23 cellular contexts compared by ENCODE assay signal in the genomic region with DNA sequence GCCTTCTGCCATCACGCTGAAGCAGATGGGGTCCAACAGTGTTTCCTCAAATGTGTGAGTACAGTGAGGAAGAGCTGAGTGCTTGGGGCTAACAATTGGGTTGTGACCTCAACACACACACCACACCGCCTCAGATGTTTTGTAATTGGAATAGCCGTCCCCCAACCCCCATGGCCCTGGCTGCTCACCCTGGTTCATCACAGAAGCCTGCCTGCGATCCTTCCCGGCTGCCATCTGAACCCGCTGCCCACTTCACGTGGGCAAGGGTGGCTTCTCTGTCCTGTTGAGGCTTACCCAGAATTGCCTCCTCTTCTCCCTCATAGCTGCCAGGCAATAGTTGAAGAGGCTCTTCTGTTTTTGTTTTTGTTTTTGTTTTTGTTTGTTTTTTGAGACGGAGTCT.
"Had no signal": no experiment of that assay in that cellular context is flagged by ENCODE, and none has a peak within 500 bp of the region (broad histone marks: within the 10 kb centered on the region; RNA-seq: fewer than 3 reads in every experiment).

No MANE protein-coding gene starts in this region.

- H3K27me3 Mint-ChIP-seq: stimulated activated memory B cell treated with anti-CD40 and anti-IgM and Interleukin-4, amounts not matched to agents 10 μg/mL and 1 μg/mL and 100 μg/mL, for 72 hours; type B pancreatic cell had no signal

- DNase-seq: effector CD8-positive, alpha-beta T cell; endodermal cell; foreskin keratinocyte; heart left ventricle; left cardiac atrium; left lung; mammary epithelial cell; mesendoderm; natural killer cell; sigmoid colon; stimulated activated CD4-positive, alpha-beta T cell treated with anti-CD3 and anti-CD28 coated beads, Interleukin-4, amount 100 ng/mL, for 4 hours; stimulated activated naive CD8-positive, alpha-beta T cell treated with anti-CD3 and anti-CD28 coated beads, Interleukin-15, Interleukin-2, amounts not matched to agents 100 U/mL and 50 U/mL, for 24 hours; substantia nigra; testis; tibial artery had no signal

- H3K4me3 ChIP-seq: esophagus muscularis mucosa, gastroesophageal sphincter, heart left ventricle, hepatocyte, left lung, prostate gland, right atrium auricular region, sigmoid colon, testis, tibial artery had no signal

- H3K27me3 ChIP-seq: esophagus muscularis mucosa, foreskin keratinocyte, gastroesophageal sphincter, heart left ventricle, hepatocyte, left lung, right atrium auricular region, sigmoid colon, testis, tibial artery had no signal

- H3K9me3 Mint-ChIP-seq: dendritic cell treated with granulocyte-macrophage colony-stimulating factor and Interleukin-4, amounts not matched to agents 40 ng/mL and 50 ng/mL, for 4 days; endodermal cell; natural killer cell; stimulated activated memory B cell treated with anti-CD40 and anti-IgM and Interleukin-4, amounts not matched to agents 10 μg/mL and 1 μg/mL and 100 μg/mL, for 72 hours; type B pancreatic cell had no signal

- ATAC-seq: foreskin keratinocyte; gastroesophageal sphincter; heart left ventricle; left cardiac atrium; left lung; natural killer cell; stimulated activated memory B cell treated with anti-CD40 and anti-IgM and Interleukin-4, amounts not matched to agents 10 μg/mL and 1 μg/mL and 100 μg/mL, for 72 hours; stimulated activated naive CD8-positive, alpha-beta T cell treated with anti-CD3 and anti-CD28 coated beads, Interleukin-15, Interleukin-2, amounts not matched to agents 100 U/mL and 50 U/mL, for 24 hours had no signal

- H3K27ac Mint-ChIP-seq: dendritic cell treated with granulocyte-macrophage colony-stimulating factor and Interleukin-4, amounts not matched to agents 40 ng/mL and 50 ng/mL, for 4 days; endodermal cell; natural killer cell; stimulated activated memory B cell treated with anti-CD40 and anti-IgM and Interleukin-4, amounts not matched to agents 10 μg/mL and 1 μg/mL and 100 μg/mL, for 72 hours had no signal

- H3K36me3 ChIP-seq: left lung, prostate gland, right atrium auricular region had no signal

- H3K9me3 ChIP-seq: esophagus muscularis mucosa, gastroesophageal sphincter, heart left ventricle, left lung, prostate gland, right atrium auricular region, sigmoid colon, testis, tibial artery had no signal

- H2AFZ ChIP-seq: hepatocyte had no signal

- H3K4me3 Mint-ChIP-seq: dendritic cell treated with granulocyte-macrophage colony-stimulating factor and Interleukin-4, amounts not matched to agents 40 ng/mL and 50 ng/mL, for 4 days; endodermal cell; natural killer cell; stimulated activated memory B cell treated with anti-CD40 and anti-IgM and Interleukin-4, amounts not matched to agents 10 μg/mL and 1 μg/mL and 100 μg/mL, for 72 hours; type B pancreatic cell had no signal

- H3K4me2 ChIP-seq: hepatocyte had no signal

- H3K27ac ChIP-seq: esophagus muscularis mucosa, foreskin keratinocyte, gastroesophageal sphincter, heart left ventricle, hepatocyte, left lung, prostate gland, right atrium auricular region, sigmoid colon, testis, tibial artery had no signal

- H3K4me1 ChIP-seq: prostate gland, testis had no signal

- H3K36me3 Mint-ChIP-seq: natural killer cell; stimulated activated memory B cell treated with anti-CD40 and anti-IgM and Interleukin-4, amounts not matched to agents 10 μg/mL and 1 μg/mL and 100 μg/mL, for 72 hours; type B pancreatic cell had no signal
